22 cellular contexts compared by ENCODE assay signal in genomic region chr6:32607988-32608298, GRCh38. TPM values are rescaled to one million over a fixed set of nuclear protein-coding genes. Genes with fewer than 3 reads are reported as not detected.
"Had no signal": no experiment of that assay in that cellular context is flagged by ENCODE, and none has a peak within 500 bp of the region (broad histone marks: within the 10 kb centered on the region; RNA-seq: fewer than 3 reads in every experiment).

No MANE protein-coding gene starts in this region.

- H3K4me2 ChIP-seq: neural progenitor cell had no signal

- H3K27ac ChIP-seq: breast epithelium, left ventricle myocardium inferior, neural progenitor cell, prostate gland, tibial artery had no signal

- H3K27me3 Mint-ChIP-seq: activated CD4-positive, alpha-beta memory T cell treated with anti-CD3 and anti-CD28 coated beads for 36 hours; activated T-cell treated with anti-CD3 and anti-CD28 coated beads, Interleukin-2, amount 50 U/mL, for 24 hours had no signal

- H3K9me3 ChIP-seq: breast epithelium, gastrocnemius medialis, heart left ventricle, left ventricle myocardium inferior, prostate gland, tibial artery had no signal

- H2AFZ ChIP-seq: neural progenitor cell had no signal

- DNase-seq: activated CD4-positive, alpha-beta memory T cell treated with anti-CD3 and anti-CD28 coated beads for 36 hours; activated CD4-positive, alpha-beta T cell treated with anti-CD3 and anti-CD28 coated beads for 4 hours; activated naive CD4-positive, alpha-beta T cell treated with Interleukin-2 at 50 U/mL for 16 hours; activated T-cell treated with anti-CD3 and anti-CD28 coated beads, Interleukin-2, amount 50 U/mL, for 24 hours; cerebellar nuclear complex; effector CD8-positive, alpha-beta T cell; gastrocnemius medialis; heart left ventricle; kidney glomerular epithelial cell; left ventricle myocardium inferior; mammary epithelial cell; naive thymus-derived CD4-positive, alpha-beta T cell; right cardiac atrium; tibial artery had no signal

- H3K9me3 Mint-ChIP-seq: activated CD4-positive, alpha-beta memory T cell treated with anti-CD3 and anti-CD28 coated beads for 36 hours; neural progenitor cell; WTC11 had no signal

- H3K27ac Mint-ChIP-seq: activated CD4-positive, alpha-beta memory T cell treated with anti-CD3 and anti-CD28 coated beads for 36 hours; activated T-cell treated with anti-CD3 and anti-CD28 coated beads, Interleukin-2, amount 50 U/mL, for 24 hours; activated T-helper 2 cell treated with anti-CD3 and anti-CD28 coated beads, Interferon-gamma antibody, Interleukin-2, Interleukin-4, amounts not matched to agents 10 μg/mL and 5 μg/mL and 100 μg/mL, durations not matched to agents 14 hours and 24 hours and 36 hours; neural progenitor cell; WTC11 had no signal

- H3K36me3 ChIP-seq: breast epithelium, gastrocnemius medialis, heart left ventricle, left ventricle myocardium inferior, neural progenitor cell, prostate gland, tibial artery had no signal

- H3K4me3 ChIP-seq: breast epithelium, gastrocnemius medialis, heart left ventricle, left ventricle myocardium inferior, neural progenitor cell, prostate gland, tibial artery had no signal

- H3K27me3 ChIP-seq: breast epithelium, gastrocnemius medialis, heart left ventricle, neural progenitor cell, tibial artery had no signal

- H3K36me3 Mint-ChIP-seq: activated CD4-positive, alpha-beta memory T cell treated with anti-CD3 and anti-CD28 coated beads for 36 hours; neural progenitor cell; WTC11 had no signal

- H3K4me1 ChIP-seq: breast epithelium, gastrocnemius medialis, left ventricle myocardium inferior, prostate gland, tibial artery had no signal

- H3K4me3 Mint-ChIP-seq: activated CD4-positive, alpha-beta memory T cell treated with anti-CD3 and anti-CD28 coated beads for 36 hours; activated T-cell treated with anti-CD3 and anti-CD28 coated beads, Interleukin-2, amount 50 U/mL, for 24 hours; naive thymus-derived CD4-positive, alpha-beta T cell; neural progenitor cell; WTC11 had no signal

- FAIRE-seq: astrocyte had no signal

- H3K9ac ChIP-seq: neural progenitor cell had no signal

- ATAC-seq: esophagus mucosa; gastrocnemius medialis; heart left ventricle; naive thymus-derived CD4-positive, alpha-beta T cell; right cardiac atrium; WTC11 had no signal

- H3K4me1 Mint-ChIP-seq: neural progenitor cell had no signal

RNA-seq across cellular contexts. Expression of gene HLA-DRB1, which starts 18.3 kb away (rescaled TPM):
- total RNA-seq: osteocyte had no signal

RNA-seq across cellular contexts. Expression of gene HLA-DQA1, which starts 29.3 kb away (rescaled TPM):
- total RNA-seq: astrocyte, mammary epithelial cell, osteocyte had no signal
- polyA plus RNA-seq: mammary epithelial cell had no signal

RNA-seq across cellular contexts. Expression of gene HLA-DQB1, which starts 58.5 kb away (rescaled TPM):
- total RNA-seq: osteocyte had no signal
